Comparison of ENCODE assay signal across 8 cellular contexts in genomic region chr19:47190167-47190727, GRCh38. TPM values are rescaled to one million over a fixed set of nuclear protein-coding genes. Genes with fewer than 3 reads are reported as not detected.
A peak's percentile ranks its signal among the peaks of the same experiment; 100 is the strongest.
DNase-seq lines count a peak whose midpoint lies in the region; ATAC-seq and TF ChIP-seq lines count a peak whose summit lies in the region.

No MANE protein-coding gene starts in this region.

- H3K4me1 ChIP-seq in ovary (ENCODE audit: insufficient read depth), result peaks cover 8% of the 10 kb centered on the region
- H3K4me1 ChIP-seq in tibial nerve, result peaks cover 0 to 41% (median 21%) of the 10 kb centered on the region in 4 donors

- H3K27me3 ChIP-seq in ovary, result no peaks in the 10 kb centered on the region
- no peaks in the 10 kb centered on the region for H3K27me3 ChIP-seq in tibial nerve

- no peak for TF ChIP-seq CTCF in ovary (IDR thresholded peaks at IDR 0.05)
- no peak for TF ChIP-seq CTCF in tibial nerve (IDR thresholded peaks at IDR 0.05)

- H3K4me3 ChIP-seq in ovary, result no peak overlapping the region
- peak overlapping the region in 2 of 4 donors; percentile 10 to 16 for H3K4me3 ChIP-seq in tibial nerve

- intact Hi-C loops in ovary (cut with DNase I), result loop anchor here in 2 of 4 donors (5.0 to 10.0 kb wide), 2 partner anchors 33 to 55 kb away; no protein-coding TSS in a partner anchor

- TF ChIP-seq POLR2A in ovary (IDR thresholded peaks at IDR 0.05) (no peak), tibial nerve (IDR thresholded peaks at IDR 0.05) (no peak)

- H3K36me3 ChIP-seq in ovary (no peaks in the 10 kb centered on the region), tibial nerve (no peaks in the 10 kb centered on the region)

- no peak for ATAC-seq in HG03039 (IDR thresholded peaks at IDR 0.05; ENCODE audit: unreplicated experiment)

- WGBS in ovary, 3 donors, result 5 to 12% (median 5%) methylated on average over 12 of the region's 12 CpGs
- WGBS in tibial nerve, 2 donors, result 14 to 22% methylated on average over 12 of the region's 12 CpGs

- H3K9me3 ChIP-seq in ovary, result no peaks in the 10 kb centered on the region
- no peaks in the 10 kb centered on the region for H3K9me3 ChIP-seq in tibial nerve

- H3K27ac ChIP-seq in ovary (peak overlapping the region in 1 of 2 donors; percentile 46), tibial nerve (peak overlapping the region; percentile 48 to 82 (median 62))

- TF ChIP-seq EP300 in ovary (IDR thresholded peaks at IDR 0.05) (no peak), tibial nerve (IDR thresholded peaks at IDR 0.05) (no peak)

- peak; percentile 81 for DNase-seq in A172 (ENCODE audit: low spot score)
- DNase-seq in NCI-H2029 (lab: John Stamatoyannopoulos, UW), result peak; percentile 65
- DNase-seq in activated T-helper 1 cell treated with Interleukin-2 at 50 U/mL for 16 hours (ENCODE audit: low read depth), result peak; percentile 44
- peak; percentile 74 for DNase-seq in fibroblast of peridontal ligament (ENCODE audit: extremely low read depth)
- peak; percentile 49 to 74 (median 63) for DNase-seq in ovary
- DNase-seq in tibial nerve (ENCODE audit: low spot score in 2 of 2), result no peak
- no peak for DNase-seq in NCI-H2171 (lab: John Stamatoyannopoulos, UW)

RNA-seq across cellular contexts. Expression of gene BBC3, which starts 40.8 kb away (rescaled TPM):
- total RNA-seq in A172 (2014; rRNA removed; shearing (Covaris generic)), result 5.7 and 7.6 TPM in 2 replicates
- total RNA-seq in ovary, result 10 to 100 TPM in 1 of 7 donors, 1 to 10 TPM in 6; 5.4 to 13.2 (median 6.6) TPM
- 1 to 10 TPM in 1 of 2 donors, under 1 TPM in 1; 0.23 to 4.5 TPM for polyA plus RNA-seq in ovary
- 10 to 100 TPM in 1 of 4 donors, 1 to 10 TPM in 3; 2.8 to 11.0 (median 6.3) TPM for total RNA-seq in tibial nerve

RNA-seq across cellular contexts. Expression of gene SAE1, which starts 59.6 kb away (rescaled TPM):
- 179 and 185 TPM in 2 replicates for total RNA-seq in A172 (2014; rRNA removed; shearing (Covaris generic))
- total RNA-seq in ovary (10 to 100 TPM; 25.5 to 64.8 (median 55.6) TPM), tibial nerve (10 to 100 TPM; 37.9 to 66.9 (median 50.8) TPM)
- polyA plus RNA-seq in ovary, result 100 to 1,000 TPM in 1 of 2 donors, 10 to 100 TPM in 1; 47.4 to 138 TPM

Comparison
In these comparisons a context has a peak if more than half of its experiments do, and no peak if none do; other contexts are left out.
1. DNase-seq: peak in A172 (single experiment), NCI-H2029 (single experiment), activated T-helper 1 cell treated with Interleukin-2 at 50 U/mL for 16 hours (single experiment), fibroblast of peridontal ligament (single experiment) and ovary (5 of 5); none in tibial nerve (0 of 2) and NCI-H2171 (single experiment).